Comparison of ENCODE assay signal across 31 cellular contexts in genomic region chr7:51786284-51786683, GRCh38.
"Had no signal": no experiment of that assay in that cellular context is flagged by ENCODE, and none has a peak within 500 bp of the region (broad histone marks: within the 10 kb centered on the region; RNA-seq: fewer than 3 reads in every experiment).

No MANE protein-coding gene starts in this region.

- H3K9ac ChIP-seq: neural progenitor cell, parathyroid adenoma had no signal

- H3K79me2 ChIP-seq: parathyroid adenoma had no signal

- H3K4me3 Mint-ChIP-seq: immature natural killer cell; mesothelial cell of epicardium; naive B cell; natural killer cell; nephron progenitor cell; neural progenitor cell; stimulated activated naive B cell treated with anti-CD40 and anti-IgM and Interleukin-4, amounts not matched to agents 10 μg/mL and 1 μg/mL and 100 μg/mL, for 72 hours had no signal

- H3K27me3 ChIP-seq: neural progenitor cell, neutrophil, right atrium auricular region, stomach, testis, thyroid gland, transverse colon, upper lobe of left lung, vagina had no signal

- H3K27ac ChIP-seq: left ventricle myocardium inferior, neural progenitor cell, neutrophil, parathyroid adenoma, right atrium auricular region, skin epidermis, stomach, testis, thyroid gland, transverse colon, upper lobe of left lung, vagina had no signal

- H3K27me3 Mint-ChIP-seq: naive B cell; stimulated activated naive B cell treated with anti-CD40 and anti-IgM and Interleukin-4, amounts not matched to agents 10 μg/mL and 1 μg/mL and 100 μg/mL, for 72 hours had no signal

- H3K36me3 Mint-ChIP-seq: immature natural killer cell; mesothelial cell of epicardium; naive B cell; neural progenitor cell; stimulated activated naive B cell treated with anti-CD40 and anti-IgM and Interleukin-4, amounts not matched to agents 10 μg/mL and 1 μg/mL and 100 μg/mL, for 72 hours had no signal

- H3K4me1 ChIP-seq: left ventricle myocardium inferior, neural progenitor cell, parathyroid adenoma, right atrium auricular region, stomach, testis, thyroid gland, transverse colon, upper lobe of left lung, vagina had no signal

- FAIRE-seq: islet of Langerhans, kidney had no signal

- H3K4me2 ChIP-seq: neural progenitor cell had no signal

- H3K4me3 ChIP-seq: left ventricle myocardium inferior, lung, neural progenitor cell, right atrium auricular region, skin epidermis, stomach, testis, thyroid gland, transverse colon, upper lobe of left lung, vagina had no signal

- H3K9me3 ChIP-seq: neutrophil, right atrium auricular region, stomach, testis, thyroid gland, transverse colon, upper lobe of left lung, vagina had no signal

- H2AFZ ChIP-seq: neural progenitor cell, parathyroid adenoma had no signal

- H3K27ac Mint-ChIP-seq: immature natural killer cell; mesothelial cell of epicardium; naive B cell; natural killer cell; nephron progenitor cell; neural progenitor cell; stimulated activated naive B cell treated with anti-CD40 and anti-IgM and Interleukin-4, amounts not matched to agents 10 μg/mL and 1 μg/mL and 100 μg/mL, for 72 hours had no signal

- DNase-seq: hypothalamus; immature natural killer cell; kidney; left colon; left ventricle myocardium inferior; mesendoderm; naive B cell; natural killer cell; nephron progenitor cell; occipital lobe; stimulated activated CD4-positive, alpha-beta T cell treated with anti-CD3 and anti-CD28 coated beads, Interleukin-12 subunit alpha, Interleukin-12 subunit beta, amount 100 ng/mL, for 4 hours; stimulated activated CD4-positive, alpha-beta T cell treated with anti-CD3 and anti-CD28 coated beads, Interleukin-15, amount 100 ng/mL, for 24 hours; stimulated activated CD4-positive, alpha-beta T cell treated with anti-CD3 and anti-CD28 coated beads, Interleukin-2, amount 100 ng/mL, for 24 hours; stimulated activated CD4-positive, alpha-beta T cell treated with anti-CD3 and anti-CD28 coated beads, Interleukin-4, amount 100 ng/mL, for 1 hour; stimulated activated naive B cell treated with anti-CD40 and anti-IgM and Interleukin-4, amounts not matched to agents 10 μg/mL and 1 μg/mL and 100 μg/mL, for 72 hours; stimulated activated naive CD8-positive, alpha-beta T cell treated with anti-CD3 and anti-CD28 coated beads, Interleukin-15, Interleukin-2, amounts not matched to agents 100 U/mL and 50 U/mL, for 24 hours; stomach; testis; thyroid gland; transverse colon; upper lobe of left lung had no signal

- H3K4me1 Mint-ChIP-seq: immature natural killer cell; mesothelial cell of epicardium; naive B cell; natural killer cell; nephron progenitor cell; stimulated activated naive B cell treated with anti-CD40 and anti-IgM and Interleukin-4, amounts not matched to agents 10 μg/mL and 1 μg/mL and 100 μg/mL, for 72 hours had no signal

- ATAC-seq: left colon; natural killer cell; sciatic nerve; stimulated activated naive B cell treated with anti-CD40 and anti-IgM and Interleukin-4, amounts not matched to agents 10 μg/mL and 1 μg/mL and 100 μg/mL, for 72 hours; stimulated activated naive CD8-positive, alpha-beta T cell treated with anti-CD3 and anti-CD28 coated beads, Interleukin-15, Interleukin-2, amounts not matched to agents 100 U/mL and 50 U/mL, for 24 hours had no signal

- H3K36me3 ChIP-seq: left ventricle myocardium inferior, neural progenitor cell, neutrophil, right atrium auricular region, stomach, thyroid gland, transverse colon, upper lobe of left lung, vagina had no signal

- H3K9me3 Mint-ChIP-seq: mesothelial cell of epicardium, nephron progenitor cell had no signal
